Comparison of ENCODE assay signal across 9 cellular contexts in genomic region chr6:18585032-18585573, GRCh38.
A peak's percentile ranks its signal among the peaks of the same experiment; 100 is the strongest.
DNase-seq lines count a peak whose midpoint lies in the region; ATAC-seq and TF ChIP-seq lines count a peak whose summit lies in the region.
"Had no signal": no experiment of that assay in that cellular context is flagged by ENCODE, and none has a peak within 500 bp of the region (broad histone marks: within the 10 kb centered on the region; RNA-seq: fewer than 3 reads in every experiment).

No MANE protein-coding gene starts in this region.

- no peak overlapping the region for H3K4me3 ChIP-seq in adrenal gland
- H3K4me3 ChIP-seq in gastroesophageal sphincter: no peak overlapping the region

- intact Hi-C loops in adrenal gland (cut with DNase I) (no loop called here), left colon (cut with DNase I, micrococcal nuclease) (no loop called here), sciatic nerve (cut with DNase I) (no loop called here)

- peak; percentile 6 for DNase-seq in Ammon's horn (ENCODE audit: low spot score)
- DNase-seq in LoVo (ENCODE audit: low spot score): peak; percentile 5
- peak; percentile 17 to 56 (median 43) for DNase-seq in adrenal gland
- DNase-seq in left colon: peak; percentile 46 to 50
- DNase-seq in stimulated activated naive CD4-positive, alpha-beta T cell (lab: John Stamatoyannopoulos, UW): no peak
- DNase-seq in mesenteric fat pad (ENCODE audit: low spot score): no peak
- no peak for DNase-seq in sciatic nerve (ENCODE audit: low spot score)
- DNase-seq: activated CD4-positive, alpha-beta T cell treated with anti-CD3 and anti-CD28 coated beads, Interleukin-2, amount 10 ng/mL, durations not matched to agents 24 days and 14 days had no signal

- H3K4me1 ChIP-seq in adrenal gland (replicated peaks in 1 of 2): no peaks in the 10 kb centered on the region
- H3K4me1 ChIP-seq in gastroesophageal sphincter: no peaks in the 10 kb centered on the region

- TF ChIP-seq POLR2A in adrenal gland (IDR thresholded peaks at IDR 0.05) (no peak), gastroesophageal sphincter (IDR thresholded peaks at IDR 0.05) (no peak)

- H3K27me3 ChIP-seq in adrenal gland (no peaks in the 10 kb centered on the region), gastroesophageal sphincter (no peaks in the 10 kb centered on the region)

- WGBS in adrenal gland, 4 donors: 19 to 39% (median 26%) methylated on average over 4 of the region's 4 CpGs
- WGBS in gastroesophageal sphincter (ENCODE audit: low coverage in 1 of 2), 2 donors: 27% methylated on average over 4 of the region's 4 CpGs; no CpG with 5 or more reads in 1 of the 2 donors

- no peaks in the 10 kb centered on the region for H3K9me3 ChIP-seq in adrenal gland (replicated peaks in 1 of 3)
- no peaks in the 10 kb centered on the region for H3K9me3 ChIP-seq in gastroesophageal sphincter

- H3K27ac ChIP-seq in adrenal gland: no peak overlapping the region
- no peak overlapping the region for H3K27ac ChIP-seq in gastroesophageal sphincter

- H3K36me3 ChIP-seq in adrenal gland (replicated peaks in 1 of 2): no peaks in the 10 kb centered on the region
- H3K36me3 ChIP-seq in gastroesophageal sphincter: no peaks in the 10 kb centered on the region

- TF ChIP-seq EP300 in gastroesophageal sphincter (IDR thresholded peaks at IDR 0.05): no peak

- peak; percentile 96 for ATAC-seq in left colon
- ATAC-seq in gastroesophageal sphincter: no peak
- no peak for ATAC-seq in sciatic nerve

- no peak for TF ChIP-seq CTCF in adrenal gland (IDR thresholded peaks at IDR 0.05)
- TF ChIP-seq CTCF in gastroesophageal sphincter (IDR thresholded peaks at IDR 0.05): no peak

Comparison
In these comparisons a context has a peak if more than half of its experiments do, and no peak if none do; other contexts are left out.
1. DNase-seq: peak in Ammon's horn (single experiment), LoVo (single experiment), adrenal gland (7 of 7) and left colon (2 of 2); none in stimulated activated naive CD4-positive, alpha-beta T cell (0 of 6), mesenteric fat pad (single experiment) and sciatic nerve (single experiment).